ENCODE assay signal across 27 cellular contexts in the genomic region with DNA sequence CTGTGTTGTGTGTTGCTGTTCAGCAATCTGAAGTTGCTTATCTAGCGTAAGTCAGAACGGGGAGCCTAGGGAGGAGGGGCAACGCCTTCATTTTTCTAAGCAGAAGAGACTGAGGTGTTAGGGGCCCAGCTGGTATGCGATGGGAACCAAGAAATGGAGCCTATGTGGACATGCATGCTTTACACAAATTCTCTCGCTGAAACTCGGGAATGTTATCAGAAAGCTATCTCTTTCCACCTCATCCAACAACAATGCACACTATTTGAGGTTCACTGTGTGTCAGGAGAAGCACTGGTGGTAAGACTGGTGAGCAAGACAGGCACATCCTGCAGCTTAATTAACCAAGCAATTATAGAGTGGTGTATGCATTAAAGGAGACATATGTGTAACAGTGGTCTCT.
"Had no signal": no experiment of that assay in that cellular context is flagged by ENCODE, and none has a peak within 500 bp of the region (broad histone marks: within the 10 kb centered on the region; RNA-seq: fewer than 3 reads in every experiment).

No MANE protein-coding gene starts in this region.

- H3K9me3 Mint-ChIP-seq: activated CD4-positive, alpha-beta memory T cell treated with anti-CD3 and anti-CD28 coated beads, Interleukin-2, amount 10 ng/mL, durations not matched to agents 7 days and 5 days; activated T-cell treated with anti-CD3 and anti-CD28 coated beads, Interleukin-2, amount 50 U/mL, for 24 hours; type B pancreatic cell had no signal

- H3K36me3 ChIP-seq: cardiac muscle cell, colonic mucosa, esophagus squamous epithelium, ovary, right lobe of liver, thoracic aorta had no signal

- H3K27ac Mint-ChIP-seq: activated CD4-positive, alpha-beta memory T cell treated with anti-CD3 and anti-CD28 coated beads, Interleukin-2, amount 10 ng/mL, durations not matched to agents 7 days and 5 days; activated CD4-positive, alpha-beta T cell treated with anti-CD3 and anti-CD28 coated beads, Interleukin-2, amount 10 ng/mL, durations not matched to agents 7 days and 5 days; activated naive CD4-positive, alpha-beta T cell treated with anti-CD3 and anti-CD28 coated beads, Interleukin-2, amount 50 U/mL, for 72 hours; activated T-cell treated with anti-CD3 and anti-CD28 coated beads, Interleukin-2, amount 50 U/mL, for 24 hours; brain; naive thymus-derived CD4-positive, alpha-beta T cell; progenitor cell of endocrine pancreas; stimulated activated effector memory CD8-positive, alpha-beta T cell treated with anti-CD3 and anti-CD28 coated beads, Interleukin-12 subunit alpha, Interleukin-12 subunit beta, amount 100 ng/mL, for 72 hours; stimulated activated naive CD8-positive, alpha-beta T cell treated with anti-CD3 and anti-CD28 coated beads, Interleukin-15, Interleukin-2, amounts not matched to agents 100 ng/mL and 50 ng/mL, for 24 hours; type B pancreatic cell had no signal

- H3K4me1 Mint-ChIP-seq: activated CD4-positive, alpha-beta memory T cell treated with anti-CD3 and anti-CD28 coated beads, Interleukin-2, amount 10 ng/mL, durations not matched to agents 7 days and 5 days; stimulated activated effector memory CD8-positive, alpha-beta T cell treated with anti-CD3 and anti-CD28 coated beads, Interleukin-12 subunit alpha, Interleukin-12 subunit beta, amount 100 ng/mL, for 72 hours had no signal

- DNase-seq: activated CD4-positive, alpha-beta memory T cell treated with anti-CD3 and anti-CD28 coated beads, Interleukin-2, amount 10 ng/mL, durations not matched to agents 7 days and 5 days; activated CD4-positive, alpha-beta T cell treated with anti-CD3 and anti-CD28 coated beads, Interleukin-2, amount 10 ng/mL, durations not matched to agents 7 days and 5 days; activated CD4-positive, CD25-positive, alpha-beta regulatory T cell treated with anti-CD3 and anti-CD28 coated beads, Interleukin-2, amount 50 U/mL, for 72 hours; activated CD8-positive, alpha-beta memory T cell treated with anti-CD3 and anti-CD28 coated beads, Interleukin-2, amount 50 U/mL, for 48 hours; activated T-cell treated with anti-CD3 and anti-CD28 coated beads, Interleukin-2, amount 50 U/mL, for 24 hours; cerebellar nuclear complex; colonic mucosa; effector CD8-positive, alpha-beta T cell; esophagus squamous epithelium; left cardiac atrium; left ventricle myocardium superior; mammary epithelial cell; midbrain; naive thymus-derived CD4-positive, alpha-beta T cell; ovary; right lobe of liver; stimulated activated CD4-positive, alpha-beta T cell treated with anti-CD3 and anti-CD28 coated beads, Interleukin-4, amount 100 ng/mL, for 24 hours; T-helper 2 cell had no signal

- H3K27me3 Mint-ChIP-seq: activated CD4-positive, alpha-beta memory T cell treated with anti-CD3 and anti-CD28 coated beads, Interleukin-2, amount 10 ng/mL, durations not matched to agents 7 days and 5 days; brain had no signal

- H3K4me3 Mint-ChIP-seq: activated CD4-positive, alpha-beta memory T cell treated with anti-CD3 and anti-CD28 coated beads, Interleukin-2, amount 10 ng/mL, durations not matched to agents 7 days and 5 days; activated CD4-positive, alpha-beta T cell treated with anti-CD3 and anti-CD28 coated beads, Interleukin-2, amount 10 ng/mL, durations not matched to agents 7 days and 5 days; activated T-cell treated with anti-CD3 and anti-CD28 coated beads, Interleukin-2, amount 50 U/mL, for 24 hours; brain; naive thymus-derived CD4-positive, alpha-beta T cell; stimulated activated effector memory CD8-positive, alpha-beta T cell treated with anti-CD3 and anti-CD28 coated beads, Interleukin-12 subunit alpha, Interleukin-12 subunit beta, amount 100 ng/mL, for 72 hours; stimulated activated naive CD8-positive, alpha-beta T cell treated with anti-CD3 and anti-CD28 coated beads, Interleukin-15, Interleukin-2, amounts not matched to agents 100 ng/mL and 50 ng/mL, for 24 hours; type B pancreatic cell had no signal

- H3K36me3 Mint-ChIP-seq: naive thymus-derived CD4-positive, alpha-beta T cell; stimulated activated effector memory CD8-positive, alpha-beta T cell treated with anti-CD3 and anti-CD28 coated beads, Interleukin-12 subunit alpha, Interleukin-12 subunit beta, amount 100 ng/mL, for 72 hours; type B pancreatic cell had no signal

- H3K4me1 ChIP-seq: colonic mucosa, esophagus squamous epithelium, right lobe of liver had no signal

- H3K27me3 ChIP-seq: colonic mucosa, esophagus squamous epithelium, ovary, right lobe of liver had no signal

- H3K27ac ChIP-seq: cardiac muscle cell, colonic mucosa, epithelial cell of prostate, esophagus squamous epithelium, ovary, right lobe of liver, thoracic aorta had no signal

- H3K4me3 ChIP-seq: cardiac muscle cell, colonic mucosa, esophagus squamous epithelium, ovary, right lobe of liver, thoracic aorta had no signal

- ATAC-seq: activated naive CD4-positive, alpha-beta T cell treated with anti-CD3 and anti-CD28 coated beads, Interleukin-2, amount 50 U/mL, for 72 hours; left cardiac atrium; left ventricle myocardium superior; naive thymus-derived CD4-positive, alpha-beta T cell; right lobe of liver; stimulated activated effector memory CD8-positive, alpha-beta T cell treated with anti-CD3 and anti-CD28 coated beads, Interleukin-12 subunit alpha, Interleukin-12 subunit beta, amount 100 ng/mL, for 72 hours had no signal
